In the genomic region with DNA sequence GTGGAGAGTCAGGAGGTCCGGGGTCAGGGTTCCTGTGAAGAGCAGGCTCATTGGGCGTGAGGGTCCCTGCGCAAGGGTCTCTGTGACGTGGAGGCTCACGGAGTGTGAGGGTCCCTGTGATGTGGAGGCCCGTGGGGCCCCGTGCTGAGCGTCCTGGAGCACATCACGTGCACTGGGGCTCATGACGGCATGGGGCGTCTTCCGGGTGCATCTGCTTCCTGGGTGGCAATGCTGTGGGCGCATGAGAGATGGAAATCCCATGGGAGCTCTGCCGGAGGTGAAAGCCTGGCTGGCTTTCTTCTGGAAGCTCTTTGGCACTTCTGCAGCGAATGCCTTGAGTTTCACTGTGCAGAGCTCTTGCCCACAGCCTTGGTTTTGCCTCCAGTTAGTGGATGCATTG, we compare ENCODE assay signal across 21 cellular contexts.
"Had no signal": no experiment of that assay in that cellular context is flagged by ENCODE, and none has a peak within 500 bp of the region (broad histone marks: within the 10 kb centered on the region; RNA-seq: fewer than 3 reads in every experiment).

No MANE protein-coding gene starts in this region.

- H3K4me3 Mint-ChIP-seq: activated naive CD4-positive, alpha-beta T cell treated with anti-CD3 and anti-CD28 coated beads, Interleukin-2, amount 50 U/mL, for 24 hours; T-helper 1 cell treated with Interleukin-12 subunit alpha and Interleukin-12 subunit beta and Interleukin-4 antibody, amounts not matched to agents 30 μg/mL and 1 μg/mL, for 36 hours had no signal

- H3K9me3 ChIP-seq: breast epithelium, MG63, SJSA1 had no signal

- H3K4me3 ChIP-seq: breast epithelium, MG63, SJSA1 had no signal

- H3K27ac Mint-ChIP-seq: activated naive CD4-positive, alpha-beta T cell treated with anti-CD3 and anti-CD28 coated beads, Interleukin-2, amount 50 U/mL, for 24 hours; T-helper 1 cell treated with Interleukin-12 subunit alpha and Interleukin-12 subunit beta and Interleukin-4 antibody, amounts not matched to agents 30 μg/mL and 1 μg/mL, for 36 hours had no signal

- H3K9me3 Mint-ChIP-seq: activated naive CD4-positive, alpha-beta T cell treated with anti-CD3 and anti-CD28 coated beads, Interleukin-2, amount 50 U/mL, for 24 hours; T-helper 1 cell treated with Interleukin-12 subunit alpha and Interleukin-12 subunit beta and Interleukin-4 antibody, amounts not matched to agents 30 μg/mL and 1 μg/mL, for 36 hours had no signal

- H3K27me3 ChIP-seq: breast epithelium, MG63, SJSA1 had no signal

- H3K27me3 Mint-ChIP-seq: activated naive CD4-positive, alpha-beta T cell treated with anti-CD3 and anti-CD28 coated beads, Interleukin-2, amount 50 U/mL, for 24 hours had no signal

- DNase-seq: activated CD4-positive, alpha-beta T cell treated with anti-CD3 and anti-CD28 coated beads for 1 hour; activated CD4-positive, alpha-beta T cell treated with anti-CD3 and anti-CD28 coated beads, Interleukin-2, amount 50 U/mL, for 1 hour; activated naive CD4-positive, alpha-beta T cell; activated T-cell treated with anti-CD3 and anti-CD28 coated beads for 4 hours; aorta; central memory CD4-positive, alpha-beta T cell; MG63; MV-4-11; NCI-H1092 treated with DMSO at 0.1 percent for 48 hours; NCI-H1417 treated with DMSO at 0.1 percent for 48 hours; NCI-H1694 treated with DMSO at 0.1 percent for 48 hours; NCI-H2029 treated with DMSO at 0.1 percent for 48 hours; NCI-H345; NCI-H510A; NCI-H526 treated with DMSO at 0.1 percent for 48 hours; NCI-H82; SHP77 had no signal

- H3K27ac ChIP-seq: breast epithelium, SJSA1 had no signal

- H3K4me1 ChIP-seq: breast epithelium, SJSA1 had no signal
